Comparison of ENCODE assay signal across 8 cellular contexts in the genomic region with DNA sequence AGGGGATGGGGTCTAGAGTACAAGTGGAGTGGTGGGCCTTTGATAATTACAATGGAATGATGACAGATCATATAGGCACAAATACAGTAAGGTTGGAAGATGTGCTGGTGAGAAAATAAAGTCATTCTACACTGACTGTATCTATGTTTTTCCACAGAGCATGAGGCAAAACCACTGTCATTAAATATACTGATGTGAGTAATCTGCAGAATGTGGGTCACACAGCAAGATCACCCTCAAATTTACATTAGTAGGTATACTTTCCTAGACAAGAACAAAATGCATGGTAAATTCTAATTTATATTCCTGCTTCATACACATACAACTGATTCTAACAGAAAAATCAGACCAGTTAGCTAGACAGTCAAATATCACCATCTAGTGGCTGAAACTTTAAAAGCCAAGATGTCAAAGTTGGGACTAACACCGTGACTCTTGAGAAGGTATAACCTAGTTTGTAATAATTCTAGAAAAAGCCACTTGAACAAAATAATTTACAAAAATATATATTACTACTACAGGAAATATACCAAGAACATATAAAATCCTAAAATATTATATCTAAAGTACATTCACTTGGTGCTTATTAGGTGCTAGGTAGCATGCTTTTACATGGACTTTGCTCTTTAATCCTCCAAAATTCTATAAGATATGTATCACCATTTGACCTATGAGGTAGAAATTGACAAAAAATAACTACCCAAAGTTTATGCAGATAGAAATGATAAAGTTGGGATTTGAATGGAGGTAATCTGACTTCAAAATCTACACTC. TPM values are rescaled to one million over a fixed set of nuclear protein-coding genes. Genes with fewer than 3 reads are reported as not detected.
DNase-seq lines count a peak whose midpoint lies in the region; ATAC-seq, FAIRE-seq and TF ChIP-seq lines count a peak whose summit lies in the region.

No MANE protein-coding gene starts in this region.

- H3K27me3 ChIP-seq in left ventricle myocardium inferior (ENCODE audit: low read depth) (no peaks in the 10 kb centered on the region), small intestine (ENCODE audit: control insufficient read depth in 2 of 2, insufficient read depth in 2 of 2, low read length in 2 of 2) (no peaks in the 10 kb centered on the region)

- TF ChIP-seq CTCF in left ventricle myocardium inferior (IDR thresholded peaks at IDR 0.05; ENCODE audit: borderline replicate concordance): peak; percentile 89

- H3K4me1 ChIP-seq in left ventricle myocardium inferior (peaks cover 30% of the 10 kb centered on the region), small intestine (ENCODE audit: control insufficient read depth in 2 of 2, insufficient read depth in 1 of 2, low read depth in 1 of 2, low read length in 1 of 2) (peaks cover 4 to 9% of the 10 kb centered on the region in 2 donors)

- H3K27ac ChIP-seq in left ventricle myocardium inferior (replicated peaks) (no peak overlapping the region), small intestine (ENCODE audit: low read depth in 1 of 2, low read length in 1 of 2) (no peak overlapping the region)

- no peaks in the 10 kb centered on the region for H3K27me3 Mint-ChIP-seq in activated T-cell treated with anti-CD3 and anti-CD28 coated beads, Interleukin-2, amount 50 U/mL, for 72 hours (ENCODE audit: low read depth)
- no peaks in the 10 kb centered on the region for H3K27me3 Mint-ChIP-seq in activated T-helper 17 cell treated with anti-CD3 and anti-CD28 coated beads, Interleukin-2, amount 50 U/mL, for 72 hours

- WGBS in small intestine, 3 donors: 6 to 9% (median 7%) methylated on average over 1 of the region's 1 CpG

- peak in 1 of 2 donors; percentile 17 for DNase-seq in activated T-cell treated with anti-CD3 and anti-CD28 coated beads, Interleukin-2, amount 50 U/mL, for 72 hours
- DNase-seq in activated T-cell treated with anti-CD3 and anti-CD28 coated beads, Interleukin-2, amount 50 U/mL, for 1 hour: no peak
- peak; percentile 51 for DNase-seq in NCI-H1694 treated with DMSO at 0.1 percent for 48 hours (lab: John Stamatoyannopoulos, UW)
- no peak for DNase-seq in left ventricle myocardium inferior
- DNase-seq in small intestine: peak; percentile 82
- no peak for DNase-seq in COLO668 (lab: John Stamatoyannopoulos, UW; ENCODE audit: unreplicated experiment)

- peak; percentile 65 to 66 for ATAC-seq in activated T-cell treated with anti-CD3 and anti-CD28 coated beads, Interleukin-2, amount 50 U/mL, for 72 hours (replicated peaks in 1 of 2)
- ATAC-seq in HG02571 (IDR thresholded peaks at IDR 0.05; ENCODE audit: unreplicated experiment): peak; percentile 51
- ATAC-seq in activated T-helper 17 cell treated with anti-CD3 and anti-CD28 coated beads, Interleukin-2, amount 50 U/mL, for 72 hours (replicated peaks): peak; percentile 72

- FAIRE-seq in small intestine (lab: Jason Lieb, UNC): no peak

- H3K36me3 ChIP-seq in left ventricle myocardium inferior: peaks cover 27% of the 10 kb centered on the region
- H3K36me3 ChIP-seq in small intestine (ENCODE audit: control insufficient read depth in 2 of 2, insufficient read depth in 2 of 2, low read length in 2 of 2): peaks cover 2 to 5% of the 10 kb centered on the region in 2 donors

- intact Hi-C loops in left ventricle myocardium inferior (cut with micrococcal nuclease): loop anchor here (10.0 kb wide), 1 partner anchor 781 kb away; no protein-coding TSS in a partner anchor

- no peak overlapping the region for H3K4me3 Mint-ChIP-seq in activated T-cell treated with anti-CD3 and anti-CD28 coated beads, Interleukin-2, amount 50 U/mL, for 72 hours
- H3K4me3 Mint-ChIP-seq in activated T-helper 17 cell treated with anti-CD3 and anti-CD28 coated beads, Interleukin-2, amount 50 U/mL, for 72 hours: peak overlapping the region; percentile 1

- peaks cover 12 to 23% of the 10 kb centered on the region in 2 donors for H3K36me3 Mint-ChIP-seq in activated T-cell treated with anti-CD3 and anti-CD28 coated beads, Interleukin-2, amount 50 U/mL, for 72 hours (ENCODE audit: insufficient read depth in 2 of 2)
- H3K36me3 Mint-ChIP-seq in activated T-helper 17 cell treated with anti-CD3 and anti-CD28 coated beads, Interleukin-2, amount 50 U/mL, for 72 hours (ENCODE audit: low read depth): peaks cover 34% of the 10 kb centered on the region

- H3K9me3 ChIP-seq in left ventricle myocardium inferior (replicated peaks): peaks cover 28% of the 10 kb centered on the region
- no peaks in the 10 kb centered on the region for H3K9me3 ChIP-seq in small intestine (ENCODE audit: control insufficient read depth, low read depth)

- H3K4me3 ChIP-seq in left ventricle myocardium inferior (no peak overlapping the region), small intestine (ENCODE audit: low read depth in 1 of 2, low read length in 2 of 2) (no peak overlapping the region)

- H3K4me1 Mint-ChIP-seq in activated T-cell treated with anti-CD3 and anti-CD28 coated beads, Interleukin-2, amount 50 U/mL, for 72 hours (ENCODE audit: low read depth): peaks cover 25% of the 10 kb centered on the region
- peaks cover 23% of the 10 kb centered on the region for H3K4me1 Mint-ChIP-seq in activated T-helper 17 cell treated with anti-CD3 and anti-CD28 coated beads, Interleukin-2, amount 50 U/mL, for 72 hours

- H3K9me3 Mint-ChIP-seq in activated T-cell treated with anti-CD3 and anti-CD28 coated beads, Interleukin-2, amount 50 U/mL, for 72 hours: peaks cover 0 to 3% of the 10 kb centered on the region in 2 donors
- H3K9me3 Mint-ChIP-seq in activated T-helper 17 cell treated with anti-CD3 and anti-CD28 coated beads, Interleukin-2, amount 50 U/mL, for 72 hours: peaks cover 3% of the 10 kb centered on the region

- H3K27ac Mint-ChIP-seq in activated T-cell treated with anti-CD3 and anti-CD28 coated beads, Interleukin-2, amount 50 U/mL, for 72 hours: peak overlapping the region; percentile 14
- peak overlapping the region; percentile 54 for H3K27ac Mint-ChIP-seq in activated T-helper 17 cell treated with anti-CD3 and anti-CD28 coated beads, Interleukin-2, amount 50 U/mL, for 72 hours

RNA-seq across cellular contexts. Expression of a gene that starts 19.5 kb away (rescaled TPM):
- total RNA-seq in activated T-cell treated with anti-CD3 and anti-CD28 coated beads, Interleukin-2, amount 50 U/mL, for 72 hours: 10 to 100 TPM; 29.4 to 33.5 TPM
- total RNA-seq in activated T-helper 17 cell treated with anti-CD3 and anti-CD28 coated beads, Interleukin-2, amount 50 U/mL, for 72 hours: 10 to 100 TPM; 14.1 to 21.4 TPM
- total RNA-seq in left ventricle myocardium inferior: 14.3 TPM
- polyA plus RNA-seq in small intestine: 1 to 10 TPM; 8.0 to 9.4 (median 8.4) TPM

RNA-seq across cellular contexts. Expression of a gene that starts 56.6 kb away (rescaled TPM):
- 10 to 100 TPM; 42.3 to 59.5 TPM for total RNA-seq in activated T-cell treated with anti-CD3 and anti-CD28 coated beads, Interleukin-2, amount 50 U/mL, for 72 hours
- 100 to 1,000 TPM in 1 of 2 donors, 10 to 100 TPM in 1; 42.6 to 100 TPM for total RNA-seq in activated T-helper 17 cell treated with anti-CD3 and anti-CD28 coated beads, Interleukin-2, amount 50 U/mL, for 72 hours
- total RNA-seq in left ventricle myocardium inferior: 6.2 TPM
- polyA plus RNA-seq in small intestine: 10 to 100 TPM; 17.2 to 29.7 (median 21.1) TPM

Comparison
In these comparisons a context has a peak if more than half of its experiments do, and no peak if none do; other contexts are left out.
1. DNase-seq: peak in NCI-H1694 treated with DMSO at 0.1 percent for 48 hours (single experiment) and small intestine (single experiment); none in activated T-cell treated with anti-CD3 and anti-CD28 coated beads, Interleukin-2, amount 50 U/mL, for 1 hour (single experiment), left ventricle myocardium inferior (single experiment) and COLO668 (single experiment).
2. Peak in every context shown above with its lines, with median percentiles within 50 percentile points of each other: ATAC-seq.